In the genomic region with DNA sequence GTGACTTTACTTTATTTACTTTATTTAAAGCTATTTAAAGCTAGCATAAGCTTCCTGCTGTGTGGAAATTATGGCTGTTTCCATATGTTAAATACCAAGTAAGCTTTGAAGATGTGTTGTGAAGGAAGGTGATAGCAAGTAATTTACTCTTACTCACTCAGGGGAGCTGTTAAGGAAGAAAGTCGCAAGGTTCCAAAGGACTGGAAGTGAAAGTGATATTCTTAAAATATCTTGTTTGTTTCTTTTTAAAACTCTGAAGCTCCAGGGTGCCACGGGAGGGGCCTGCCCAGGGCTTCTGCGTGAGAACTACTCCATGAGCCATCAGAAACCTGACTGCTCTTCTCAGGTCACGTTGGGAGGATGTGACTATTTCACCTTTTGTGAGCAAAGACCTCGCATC, we compare ENCODE assay signal across 9 cellular contexts.
DNase-seq lines count a peak whose midpoint lies in the region; ATAC-seq and TF ChIP-seq lines count a peak whose summit lies in the region.
"Had no signal": no experiment of that assay in that cellular context is flagged by ENCODE, and none has a peak within 500 bp of the region (broad histone marks: within the 10 kb centered on the region; RNA-seq: fewer than 3 reads in every experiment).

No MANE protein-coding gene starts in this region.

- peaks cover 23% of the 10 kb centered on the region for H3K27me3 Mint-ChIP-seq in activated CD4-positive, alpha-beta T cell treated with anti-CD3 and anti-CD28 coated beads, Interleukin-2, amount 10 ng/mL, durations not matched to agents 24 days and 14 days
- peaks cover 41% of the 10 kb centered on the region for H3K27me3 Mint-ChIP-seq in endodermal cell (ENCODE audit: insufficient read depth)

- intact Hi-C loops in activated CD4-positive, alpha-beta T cell treated with anti-CD3 and anti-CD28 coated beads, Interleukin-2, amount 10 ng/mL, durations not matched to agents 24 days and 14 days (cut with micrococcal nuclease) = no loop called here

- H3K4me3 Mint-ChIP-seq in activated CD4-positive, alpha-beta T cell treated with anti-CD3 and anti-CD28 coated beads, Interleukin-2, amount 10 ng/mL, durations not matched to agents 24 days and 14 days = no peak overlapping the region
- no peak overlapping the region for H3K4me3 Mint-ChIP-seq in endodermal cell

- no peaks in the 10 kb centered on the region for H3K36me3 ChIP-seq in endodermal cell (ENCODE audit: control insufficient read depth, insufficient read depth, low read length)

- H3K9me3 ChIP-seq in endodermal cell (ENCODE audit: control insufficient read depth, low read length) = no peaks in the 10 kb centered on the region

- no peaks in the 10 kb centered on the region for H3K36me3 Mint-ChIP-seq in activated CD4-positive, alpha-beta T cell treated with anti-CD3 and anti-CD28 coated beads, Interleukin-2, amount 10 ng/mL, durations not matched to agents 24 days and 14 days (ENCODE audit: low read depth)
- H3K36me3 Mint-ChIP-seq in endodermal cell (ENCODE audit: low read depth) = peaks cover 10% of the 10 kb centered on the region

- H3K27me3 ChIP-seq in endodermal cell (ENCODE audit: control insufficient read depth, insufficient read depth, low read length, poor library complexity, severe bottlenecking) = peaks cover 48% of the 10 kb centered on the region

- no peak for ATAC-seq in GM21529 (IDR thresholded peaks at IDR 0.05; ENCODE audit: unreplicated experiment)
- ATAC-seq: Panc1 had no signal

- no peak overlapping the region for H3K4me3 ChIP-seq in endodermal cell (ENCODE audit: low read length)

- no peak overlapping the region for H3K9ac ChIP-seq in endodermal cell (ENCODE audit: extremely low read depth, low read length, poor library complexity, severe bottlenecking)

- H3K4me1 ChIP-seq in endodermal cell (ENCODE audit: control insufficient read depth, insufficient read depth, low read length) = no peaks in the 10 kb centered on the region

- H3K27ac ChIP-seq in endodermal cell (ENCODE audit: low read depth, low read length) = no peak overlapping the region

- no peak overlapping the region for H3K27ac Mint-ChIP-seq in activated CD4-positive, alpha-beta T cell treated with anti-CD3 and anti-CD28 coated beads, Interleukin-2, amount 10 ng/mL, durations not matched to agents 24 days and 14 days
- H3K27ac Mint-ChIP-seq in endodermal cell = no peak overlapping the region

- no peak for TF ChIP-seq CTCF in endodermal cell (conservative IDR thresholded peaks at IDR 0.05)

- 54 to 72% methylated on average over 4 to 5 of the region's 5 CpGs for WGBS in endodermal cell (ENCODE audit: insufficient coverage in 1 of 2, insufficient read length in 1 of 2), 2 experiments

- H3K9me3 Mint-ChIP-seq in activated CD4-positive, alpha-beta T cell treated with anti-CD3 and anti-CD28 coated beads, Interleukin-2, amount 10 ng/mL, durations not matched to agents 24 days and 14 days = no peaks in the 10 kb centered on the region
- no peaks in the 10 kb centered on the region for H3K9me3 Mint-ChIP-seq in endodermal cell

- H3K4me1 Mint-ChIP-seq in activated CD4-positive, alpha-beta T cell treated with anti-CD3 and anti-CD28 coated beads, Interleukin-2, amount 10 ng/mL, durations not matched to agents 24 days and 14 days = peaks cover 5% of the 10 kb centered on the region
- peaks cover 36% of the 10 kb centered on the region for H3K4me1 Mint-ChIP-seq in endodermal cell

- DNase-seq in activated CD4-positive, alpha-beta T cell treated with anti-CD3 and anti-CD28 coated beads, Interleukin-2, amount 10 ng/mL, durations not matched to agents 24 days and 14 days = peak; percentile 69
- no peak for DNase-seq in activated CD4-positive, alpha-beta T cell treated with anti-CD3 and anti-CD28 coated beads, Interleukin-2, amount 50 U/mL, for 48 hours
- DNase-seq in MV-4-11 (lab: John Stamatoyannopoulos, UW) (peak; percentile 56), endodermal cell (peak; percentile 60), NCI-H1694 (lab: John Stamatoyannopoulos, UW) (no peak)
- DNase-seq in stimulated activated CD4-positive, alpha-beta T cell treated with anti-CD3 and anti-CD28 coated beads, Interleukin-4, amount 100 ng/mL, for 24 hours = peak; percentile 30
- no peak for DNase-seq in activated CD8-positive, alpha-beta memory T cell treated with anti-CD3 and anti-CD28 coated beads for 24 hours

Comparison
In these comparisons a context has a peak if more than half of its experiments do, and no peak if none do; other contexts are left out.
1. DNase-seq: peak in activated CD4-positive, alpha-beta T cell treated with anti-CD3 and anti-CD28 coated beads, Interleukin-2, amount 10 ng/mL, durations not matched to agents 24 days and 14 days (single experiment), MV-4-11 (single experiment), endodermal cell (single experiment) and stimulated activated CD4-positive, alpha-beta T cell treated with anti-CD3 and anti-CD28 coated beads, Interleukin-4, amount 100 ng/mL, for 24 hours (single experiment); none in activated CD4-positive, alpha-beta T cell treated with anti-CD3 and anti-CD28 coated beads, Interleukin-2, amount 50 U/mL, for 48 hours (0 of 2), activated CD8-positive, alpha-beta memory T cell treated with anti-CD3 and anti-CD28 coated beads for 24 hours (single experiment) and NCI-H1694 (single experiment).